8 cellular contexts compared by ENCODE assay signal in the genomic region with DNA sequence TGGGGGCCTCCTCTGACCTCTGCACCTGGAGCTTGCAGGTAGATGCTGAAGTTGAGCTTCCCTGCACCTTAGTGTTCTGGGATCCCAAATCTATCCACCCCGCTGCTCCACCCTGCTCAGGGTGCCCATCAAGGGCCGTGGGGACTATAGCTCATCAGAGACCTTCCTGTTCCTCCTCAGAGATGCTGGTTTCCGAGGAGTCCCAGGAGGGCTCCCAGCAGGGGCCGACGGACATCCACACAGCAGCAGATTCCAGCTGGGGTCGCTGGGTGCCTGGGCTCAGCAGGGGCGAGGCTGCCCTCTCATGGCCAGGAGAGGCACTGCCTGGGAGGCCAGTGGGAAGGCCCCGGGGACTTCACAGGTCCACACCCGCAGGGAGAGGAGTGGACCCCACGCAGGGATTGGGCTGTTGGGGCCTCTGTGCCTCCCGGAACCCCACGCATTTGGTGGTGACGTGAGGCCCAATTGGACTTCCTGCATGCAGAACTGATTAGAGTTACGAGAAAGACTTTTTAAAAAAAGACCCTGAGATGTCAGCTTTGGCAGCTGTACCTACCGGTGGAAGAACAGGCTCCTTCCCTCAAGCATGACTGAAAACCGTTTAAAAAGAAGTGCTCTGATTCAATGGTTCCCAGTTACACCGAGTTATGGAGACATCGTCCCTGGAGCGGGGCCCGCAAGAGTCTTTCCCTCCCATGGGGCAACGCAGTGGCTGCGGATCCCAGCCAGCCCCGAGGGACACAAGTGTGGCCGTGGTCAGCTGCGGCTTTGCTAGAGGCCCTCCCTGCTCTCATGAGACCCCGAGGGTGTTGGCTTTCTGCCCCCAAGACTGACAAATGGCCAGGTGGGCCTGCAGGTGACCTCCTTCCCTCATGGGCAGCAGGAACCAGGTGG. TPM values are rescaled to one million over a fixed set of nuclear protein-coding genes. Genes with fewer than 3 reads are reported as not detected.
DNase-seq lines count a peak whose midpoint lies in the region; ATAC-seq and TF ChIP-seq lines count a peak whose summit lies in the region.

No MANE protein-coding gene starts in this region.

- no peaks in the 10 kb centered on the region for H4K20me1 ChIP-seq in neural cell (ENCODE audit: insufficient read depth)

- no peak overlapping the region for H2AFZ ChIP-seq in neural cell (ENCODE audit: low read depth, low read length)

- intact Hi-C loops in esophagus squamous epithelium (cut with DNase I) (no loop called here), stomach (cut with DNase I; ENCODE audit: low total_unique reads) (loop anchor here (5.0 kb wide), 1 partner anchor 115 kb away; no protein-coding TSS in a partner anchor)

- peak; percentile 71 for TF ChIP-seq RAD21 in neural cell (conservative IDR thresholded peaks at IDR 0.05)

- no peaks in the 10 kb centered on the region for H3K27me3 Mint-ChIP-seq in activated T-cell treated with anti-CD3 and anti-CD28 coated beads, Interleukin-2, amount 50 U/mL, for 4 hours (ENCODE audit: low read depth)

- peaks cover 17 to 40% (median 34%) of the 10 kb centered on the region in 3 donors for H3K4me1 ChIP-seq in esophagus squamous epithelium
- H3K4me1 ChIP-seq in stomach: peaks cover 7 to 42% (median 30%) of the 10 kb centered on the region in 4 donors

- H3K27me3 ChIP-seq in esophagus squamous epithelium (peaks cover 0 to 42% (median 0%) of the 10 kb centered on the region in 4 donors), neural cell (ENCODE audit: insufficient read depth, low read depth, low read length) (no peaks in the 10 kb centered on the region), stomach (peaks cover 0 to 8% (median 0%) of the 10 kb centered on the region in 3 donors)

- TF ChIP-seq EP300 in neural cell (conservative IDR thresholded peaks at IDR 0.05; ENCODE audit: poor library complexity, severe bottlenecking) (no peak), stomach (IDR thresholded peaks at IDR 0.05) (no peak)

- no peaks in the 10 kb centered on the region for H3K79me2 ChIP-seq in neural cell (replicated peaks; ENCODE audit: insufficient read depth, low read length)

- H3K4me1 Mint-ChIP-seq in activated T-cell treated with anti-CD3 and anti-CD28 coated beads, Interleukin-2, amount 50 U/mL, for 4 hours (ENCODE audit: low read depth): peaks cover 27% of the 10 kb centered on the region

- CTCF ChIA-PET in AG04449 (lab: Yijun Ruan, JAX): interaction anchor here (0.6 to 3.9 kb wide), 23 partner anchors 8 to 606 kb away, joined by 3 to 24 read pairs (median 4); no protein-coding TSS in a partner anchor

- H3K27ac ChIP-seq in esophagus squamous epithelium (peak overlapping the region; percentile 40 to 82 (median 70)), neural cell (ENCODE audit: low read length) (no peak overlapping the region), stomach (peak overlapping the region; percentile 26 to 78 (median 69))

- H3K4me2 ChIP-seq in neural cell (ENCODE audit: low read length): no peak overlapping the region

- H3K9me3 Mint-ChIP-seq in activated T-cell treated with anti-CD3 and anti-CD28 coated beads, Interleukin-2, amount 50 U/mL, for 4 hours: no peaks in the 10 kb centered on the region

- no peaks in the 10 kb centered on the region for H3F3A ChIP-seq in neural cell (ENCODE audit: insufficient read depth, low read length, poor library complexity, severe bottlenecking)

- TF ChIP-seq POLR2A in esophagus squamous epithelium (IDR thresholded peaks at IDR 0.05) (no peak), stomach (IDR thresholded peaks at IDR 0.05) (no peak)

- peak overlapping the region; percentile 51 for H3K4me3 Mint-ChIP-seq in activated T-cell treated with anti-CD3 and anti-CD28 coated beads, Interleukin-2, amount 50 U/mL, for 4 hours

- H3K9me3 ChIP-seq in esophagus squamous epithelium (no peaks in the 10 kb centered on the region), neural cell (ENCODE audit: low read length) (no peaks in the 10 kb centered on the region), stomach (no peaks in the 10 kb centered on the region)

- H3K36me3 Mint-ChIP-seq in activated T-cell treated with anti-CD3 and anti-CD28 coated beads, Interleukin-2, amount 50 U/mL, for 4 hours (ENCODE audit: insufficient read depth): no peaks in the 10 kb centered on the region

- H3K9me2 ChIP-seq in neural cell (ENCODE audit: insufficient read depth, low read length): no peaks in the 10 kb centered on the region

- POLR2A ChIA-PET in AG04449 (lab: Yijun Ruan, JAX): no interaction called here

- no peak overlapping the region for H3K4me3 ChIP-seq in AG04449 (ENCODE audit: low read depth, low read length)
- H3K4me3 ChIP-seq in esophagus squamous epithelium: peak overlapping the region in 1 of 4 donors; percentile 7
- no peak overlapping the region for H3K4me3 ChIP-seq in neural cell (ENCODE audit: low read length)
- H3K4me3 ChIP-seq in stomach: no peak overlapping the region

- no peak for DNase-seq in AG04449 (ENCODE audit: low read depth, low spot score)
- peak; percentile 84 for DNase-seq in OCI-M1 (lab: John Stamatoyannopoulos, UW)
- peak; percentile 64 for DNase-seq in activated T-cell treated with anti-CD3 and anti-CD28 coated beads, Interleukin-2, amount 50 U/mL, for 4 hours
- no peak for DNase-seq in esophagus squamous epithelium (lab: John Stamatoyannopoulos, UW)
- peak; percentile 84 for DNase-seq in stomach

- peak; percentile 99 for TF ChIP-seq CTCF in AG04449 (IDR thresholded peaks at IDR 0.05; ENCODE audit: insufficient read depth, low read length, missing control alignments)
- TF ChIP-seq CTCF in esophagus squamous epithelium (IDR thresholded peaks at IDR 0.05): peak; percentile 88 to 96 (median 93)
- peak; percentile 68 for TF ChIP-seq CTCF in neural cell (IDR thresholded peaks at IDR 0.05; ENCODE audit: poor library complexity, severe bottlenecking)
- TF ChIP-seq CTCF in stomach (IDR thresholded peaks at IDR 0.05): peak in 5 of 7 experiments; percentile 89 to 99 (median 95)

- H3K36me3 ChIP-seq in esophagus squamous epithelium: no peaks in the 10 kb centered on the region
- H3K36me3 ChIP-seq in neural cell (ENCODE audit: insufficient read depth, low read length): no peaks in the 10 kb centered on the region
- H3K36me3 ChIP-seq in stomach: no peaks in the 10 kb centered on the region

- no peak overlapping the region for H3K9ac ChIP-seq in neural cell (ENCODE audit: low read length)

- ATAC-seq in GM18517 (IDR thresholded peaks at IDR 0.05; ENCODE audit: unreplicated experiment): peak; percentile 52
- peak; percentile 57 for ATAC-seq in HG03565 (IDR thresholded peaks at IDR 0.05; ENCODE audit: unreplicated experiment)
- peak; percentile 76 to 89 for ATAC-seq in activated T-cell treated with anti-CD3 and anti-CD28 coated beads, Interleukin-2, amount 50 U/mL, for 4 hours

- 44 to 45% methylated on average over 11 to 15 of the region's 26 CpGs for WGBS in esophagus squamous epithelium, 2 donors
- 38 to 66% (median 39%) methylated on average over 12 to 26 of the region's 26 CpGs for WGBS in stomach, 5 donors

TF ChIP-seq in neural cell, 6 proteins besides CTCF, POLR2A, EP300 and RAD21:
- TF ChIP-seq SMC3 (conservative IDR thresholded peaks at IDR 0.05; ENCODE audit: poor library complexity) (peak; percentile 65), POLR2AphosphoS5 (IDR thresholded peaks at IDR 0.05) (no peak)

RNA-seq across cellular contexts. Expression of gene SLCO4A1, which starts 25.3 kb away (rescaled TPM):
- total RNA-seq in activated T-cell treated with anti-CD3 and anti-CD28 coated beads, Interleukin-2, amount 50 U/mL, for 4 hours: 10 to 100 TPM; 36.5 to 49.3 (median 48.2) TPM
- total RNA-seq in esophagus squamous epithelium (10 to 100 TPM in 3 of 4 donors, 1 to 10 TPM in 1; 6.7 to 22.1 (median 14.4) TPM), stomach (10 to 100 TPM in 3 of 5 donors, 1 to 10 TPM in 1, under 1 TPM in 1; 0.58 to 44.3 (median 20.7) TPM)
- polyA plus RNA-seq in neural cell (2.5 and 3.5 TPM in 2 replicates), stomach (10 to 100 TPM in 1 of 3 donors, 1 to 10 TPM in 2; 4.4 to 14.7 (median 9.0) TPM)
- 1.5 and 1.7 TPM in 2 replicates for polyA minus RNA-seq in neural cell

Comparison
In these comparisons a context has a peak if more than half of its experiments do, and no peak if none do; other contexts are left out.
1. DNase-seq: peak in OCI-M1 (single experiment), activated T-cell treated with anti-CD3 and anti-CD28 coated beads, Interleukin-2, amount 50 U/mL, for 4 hours (single experiment) and stomach (single experiment); none in AG04449 (single experiment) and esophagus squamous epithelium (single experiment).
2. Peak in every context shown above with its lines, with median percentiles within 50 percentile points of each other: CTCF ChIP-seq and ATAC-seq.